12 cellular contexts compared by ENCODE assay signal in genomic region chr22:29314074-29314473, GRCh38. TPM values are rescaled to one million over a fixed set of nuclear protein-coding genes. Genes with fewer than 3 reads are reported as not detected.
A peak's percentile ranks its signal among the peaks of the same experiment; 100 is the strongest.
DNase-seq lines count a peak whose midpoint lies in the region; ATAC-seq and TF ChIP-seq lines count a peak whose summit lies in the region.
"Had no signal": no experiment of that assay in that cellular context is flagged by ENCODE, and none has a peak within 500 bp of the region (broad histone marks: within the 10 kb centered on the region; RNA-seq: fewer than 3 reads in every experiment).

No MANE protein-coding gene starts in this region.

- H3K56ac ChIP-seq in H9 (ENCODE audit: insufficient read length, low read depth, low read length), result no peak overlapping the region

- H4K8ac ChIP-seq in H9 (replicated peaks; ENCODE audit: insufficient read length, low read depth, low read length), result no peak overlapping the region

- H3K27ac Mint-ChIP-seq in H9, result no peak overlapping the region
- H3K27ac Mint-ChIP-seq in activated naive CD8-positive, alpha-beta T cell, result no peak overlapping the region
- no peak overlapping the region for H3K27ac Mint-ChIP-seq in nephron

- H3K4me1 Mint-ChIP-seq in H9, result peaks cover 12 to 22% of the 10 kb centered on the region in 2 experiments
- H3K4me1 Mint-ChIP-seq in activated naive CD8-positive, alpha-beta T cell (ENCODE audit: low read depth), result peaks cover 17% of the 10 kb centered on the region
- H3K4me1 Mint-ChIP-seq in nephron, result peaks cover 17% of the 10 kb centered on the region

- no peak overlapping the region for H3K4ac ChIP-seq in H9 (ENCODE audit: low read depth, low read length)

- no peak overlapping the region for H3K4me3 ChIP-seq in SK-N-SH (ENCODE audit: low read depth in 2 of 2, low read length in 1 of 2)
- H3K4me3 ChIP-seq in effector memory CD4-positive, alpha-beta T cell (ENCODE audit: insufficient read depth, low read depth, low read length, poor library complexity, severe bottlenecking), result no peak overlapping the region

- H3K79me1 ChIP-seq in H9 (ENCODE audit: insufficient read depth, low read depth, low read length, poor library complexity, severe bottlenecking), result no peaks in the 10 kb centered on the region

- H3K36me3 ChIP-seq in SK-N-SH (replicated peaks in 1 of 2; ENCODE audit: control insufficient read depth in 1 of 2, insufficient read depth in 2 of 2, low read length in 1 of 2), result peaks cover 6 to 7% of the 10 kb centered on the region in 2 experiments
- H3K36me3 ChIP-seq in effector memory CD4-positive, alpha-beta T cell (ENCODE audit: control insufficient read depth, insufficient read depth, low read length), result no peaks in the 10 kb centered on the region

- no peaks in the 10 kb centered on the region for H3F3A ChIP-seq in SK-N-SH (replicated peaks; ENCODE audit: insufficient read depth)

- no peak overlapping the region for H3K23ac ChIP-seq in H9 (ENCODE audit: insufficient read length, low read depth, low read length)

- H3K27ac ChIP-seq in H9 (ENCODE audit: insufficient read length, low read depth, low read length), result no peak overlapping the region
- H3K27ac ChIP-seq in SK-N-SH (ENCODE audit: low read depth in 2 of 2, low read length in 1 of 2), result no peak overlapping the region
- H3K27ac ChIP-seq in effector memory CD4-positive, alpha-beta T cell (ENCODE audit: insufficient read depth, low read length, poor library complexity, severe bottlenecking), result no peak overlapping the region
- H3K27ac ChIP-seq: RWPE1 had no signal

- H3K27me3 ChIP-seq in H9 (ENCODE audit: insufficient read depth, low read length) (peaks cover 33% of the 10 kb centered on the region), SK-N-SH (ENCODE audit: insufficient read depth) (peaks cover 21% of the 10 kb centered on the region)
- peaks cover 16% of the 10 kb centered on the region for H3K27me3 ChIP-seq in effector memory CD4-positive, alpha-beta T cell (replicated peaks; ENCODE audit: control insufficient read depth, insufficient read depth, low read length, poor library complexity, severe bottlenecking)

- peaks cover 4% of the 10 kb centered on the region for H3K23me2 ChIP-seq in H9 (ENCODE audit: insufficient read length, low read depth, low read length, poor library complexity, severe bottlenecking)

- no peak overlapping the region for H3K14ac ChIP-seq in H9 (ENCODE audit: insufficient read depth, low read length)

- CTCF ChIA-PET in SK-N-SH (lab: Yijun Ruan, JAX), result interaction anchor here (0.6 to 4.5 kb wide), 12 partner anchors 8 to 45 kb away, joined by 3 to 35 read pairs (median 4); no protein-coding TSS in a partner anchor

- TF ChIP-seq CTCF in H9 (conservative IDR thresholded peaks at IDR 0.05), result no peak
- no peak for TF ChIP-seq CTCF in nephron (IDR thresholded peaks at IDR 0.05; ENCODE audit: unreplicated experiment in 3 of 3)
- TF ChIP-seq CTCF in SK-N-SH (IDR thresholded peaks at IDR 0.05), result no peak

- H3K4me3 Mint-ChIP-seq in H9 (peak overlapping the region; percentile 56 to 68), nephron (peak overlapping the region; percentile 66 to 75 (median 74))
- peak overlapping the region; percentile 30 for H3K4me3 Mint-ChIP-seq in activated naive CD8-positive, alpha-beta T cell

- H3K9me3 Mint-ChIP-seq in H9 (peaks cover 5 to 17% of the 10 kb centered on the region in 2 experiments; a peak in 4 of 5 replicates), nephron (no peaks in the 10 kb centered on the region)
- no peaks in the 10 kb centered on the region for H3K9me3 Mint-ChIP-seq in activated naive CD8-positive, alpha-beta T cell (ENCODE audit: low read depth)

- POLR2A ChIA-PET in SK-N-SH (lab: Yijun Ruan, JAX), result interaction anchor here (1.0 kb wide), 1 partner anchor 46 kb away, joined by 3 read pairs; the partner anchor contains the start of gene EWSR1

- H3K4me1 ChIP-seq in H9 (ENCODE audit: insufficient read depth, low read length) (no peaks in the 10 kb centered on the region), SK-N-SH (ENCODE audit: control insufficient read depth in 1 of 2, insufficient read depth in 2 of 2, low read depth in 1 of 2, low read length in 1 of 2) (peaks cover 15 to 18% of the 10 kb centered on the region in 2 experiments; a peak in 3 of 4 replicates)
- H3K4me1 ChIP-seq in effector memory CD4-positive, alpha-beta T cell (ENCODE audit: control insufficient read depth, insufficient read depth, low read length, poor library complexity, severe bottlenecking), result peaks cover 28% of the 10 kb centered on the region

- H3K36me3 Mint-ChIP-seq in H9 (ENCODE audit: insufficient read depth in 1 of 3, low read depth in 3 of 3), result peaks cover 0 to 5% (median 2%) of the 10 kb centered on the region in 3 experiments; a peak in 3 of 7 replicates
- H3K36me3 Mint-ChIP-seq in activated naive CD8-positive, alpha-beta T cell, result no peaks in the 10 kb centered on the region
- H3K36me3 Mint-ChIP-seq in nephron (ENCODE audit: low read depth), result peaks cover 5% of the 10 kb centered on the region

- H3K9me3 ChIP-seq in H9 (ENCODE audit: control insufficient read depth, low read depth, low read length), result no peaks in the 10 kb centered on the region
- H3K9me3 ChIP-seq in SK-N-SH, result no peaks in the 10 kb centered on the region
- no peaks in the 10 kb centered on the region for H3K9me3 ChIP-seq in effector memory CD4-positive, alpha-beta T cell (ENCODE audit: control insufficient read depth, low read length)
- H3K9me3 ChIP-seq: A549 had no signal

- WGBS in H9 (ENCODE audit: extremely low coverage, insufficient read length, low lambda C conversion rate), result no CpG with 5 or more reads among the region's 15 CpGs
- WGBS in SK-N-SH (ENCODE audit: low lambda C conversion rate), result 35% methylated on average over 15 of the region's 15 CpGs

- TF ChIP-seq EP300 in SK-N-SH (IDR thresholded peaks at IDR 0.05; ENCODE audit: borderline replicate concordance in 1 of 2, low read depth in 1 of 2, low read length in 1 of 2), result no peak

- no peak overlapping the region for H2BK15ac ChIP-seq in H9 (ENCODE audit: low read depth, low read length)

- TF ChIP-seq RAD21 in SK-N-SH (IDR thresholded peaks at IDR 0.05; ENCODE audit: low read length), result no peak

- H4K20me1 ChIP-seq in H9 (ENCODE audit: control insufficient read depth, insufficient read depth, insufficient read length) (no peaks in the 10 kb centered on the region), SK-N-SH (ENCODE audit: insufficient read depth) (peaks cover 18% of the 10 kb centered on the region; the same call in 1 of the 2 replicates)

- no peak overlapping the region for H2BK5ac ChIP-seq in H9 (ENCODE audit: insufficient read length, low read length)

- no peak overlapping the region for H4K91ac ChIP-seq in H9 (ENCODE audit: insufficient read length, low read depth, low read length)

- peaks cover 57% of the 10 kb centered on the region for H3K27me3 Mint-ChIP-seq in H9 (ENCODE audit: low read depth)
- H3K27me3 Mint-ChIP-seq in activated naive CD8-positive, alpha-beta T cell, result peaks cover 23% of the 10 kb centered on the region
- H3K27me3 Mint-ChIP-seq in nephron (ENCODE audit: low read depth), result peaks cover 58% of the 10 kb centered on the region

- no peak overlapping the region for H3K18ac ChIP-seq in H9 (ENCODE audit: insufficient read length, low read depth, low read length)

- H3K4me2 ChIP-seq in H9 (ENCODE audit: insufficient read depth, insufficient read length, low read length) (no peak overlapping the region), SK-N-SH (no peak overlapping the region)

- no peak overlapping the region for H2BK120ac ChIP-seq in H9 (ENCODE audit: low read depth, low read length, poor library complexity, severe bottlenecking)

- H3K9me2 ChIP-seq in SK-N-SH, result no peaks in the 10 kb centered on the region

- no peak overlapping the region for H2AK5ac ChIP-seq in H9 (ENCODE audit: insufficient read length, low read length)

- H2BK12ac ChIP-seq in H9 (ENCODE audit: insufficient read length, low read depth, low read length), result no peak overlapping the region

- DNase-seq in DMS53 (lab: John Stamatoyannopoulos, UW), result peak; percentile 59
- DNase-seq in DMS53 treated with DMSO at 0.1 percent for 48 hours (lab: John Stamatoyannopoulos, UW; ENCODE audit: unreplicated experiment), result no peak
- no peak for DNase-seq in H9
- no peak for DNase-seq in SK-N-SH
- DNase-seq in effector memory CD4-positive, alpha-beta T cell, result no peak
- DNase-seq: cortex of kidney, hippocampal formation had no signal

- H3T11ph ChIP-seq in H9 (ENCODE audit: low read length), result no peak overlapping the region

- H2BK20ac ChIP-seq in H9 (ENCODE audit: low read depth, low read length, poor library complexity, severe bottlenecking), result no peak overlapping the region

- no peak for ATAC-seq in HG03565 (IDR thresholded peaks at IDR 0.05; ENCODE audit: unreplicated experiment)

- no peak overlapping the region for H4K5ac ChIP-seq in H9 (ENCODE audit: insufficient read length, low read depth, low read length)

- H3K9ac ChIP-seq in H9 (ENCODE audit: extremely low read depth, insufficient read length, low read length) (no peak overlapping the region), SK-N-SH (no peak overlapping the region)

- H2AFZ ChIP-seq in H9 (ENCODE audit: low read length) (no peak overlapping the region), SK-N-SH (ENCODE audit: low read depth) (no peak overlapping the region)

- H3K79me2 ChIP-seq in H9 (ENCODE audit: insufficient read depth, low read length), result no peaks in the 10 kb centered on the region
- peaks cover 10% of the 10 kb centered on the region; the same call in 1 of the 2 replicates for H3K79me2 ChIP-seq in SK-N-SH (ENCODE audit: insufficient read depth)

TF ChIP-seq in SK-N-SH, 30 proteins besides CTCF, POLR2A, EP300 and RAD21 (continues in another document):
- TF ChIP-seq YY1 (IDR thresholded peaks at IDR 0.05; ENCODE audit: low read depth), result no peak
- no peak for TF ChIP-seq NRF1 (IDR thresholded peaks at IDR 0.05; ENCODE audit: low read depth, low read length)
- no peak for TF ChIP-seq SIN3A (IDR thresholded peaks at IDR 0.05; ENCODE audit: borderline replicate concordance, low read depth, low read length)
- TF ChIP-seq RFX5 (IDR thresholded peaks at IDR 0.05; ENCODE audit: low read length), result no peak

RNA-seq across cellular contexts. Expression of gene RASL10A, which starts 1.4 kb away (rescaled TPM):
- total RNA-seq in H9 (2021), result 0.90 and 0.92 TPM in 2 replicates
- 0.18 and 0.36 TPM in 2 replicates for polyA plus RNA-seq in SK-N-SH (2012; rRNA removed)
- polyA plus RNA-seq in SK-N-SH (2012; cell fraction: cytosol; rRNA removed), result 0.04 TPM in 1 of 2 replicates, not detected in the other
- polyA plus RNA-seq in SK-N-SH (2012; cell fraction: nucleus; rRNA removed), result 2.7 and 4.2 TPM in 2 replicates

RNA-seq across cellular contexts. Expression of gene GAS2L1, which starts 7.6 kb away (rescaled TPM):
- 8.0 and 8.1 TPM in 2 replicates for total RNA-seq in H9 (2021)
- polyA plus RNA-seq in SK-N-SH (2012; rRNA removed), result 16.8 and 21.8 TPM in 2 replicates
- 9.2 and 14.9 TPM in 2 replicates for polyA plus RNA-seq in SK-N-SH (2012; cell fraction: cytosol; rRNA removed)
- polyA plus RNA-seq in SK-N-SH (2012; cell fraction: nucleus; rRNA removed), result 40.3 and 60.8 TPM in 2 replicates

RNA-seq across cellular contexts. Expression of gene EWSR1, which starts 46.0 kb away (rescaled TPM):
- total RNA-seq in H9 (2021), result 456 and 462 TPM in 2 replicates
- polyA plus RNA-seq in SK-N-SH (2012; rRNA removed), result 173 and 234 TPM in 2 replicates
- 103 and 111 TPM in 2 replicates for polyA plus RNA-seq in SK-N-SH (2012; cell fraction: cytosol; rRNA removed)
- polyA plus RNA-seq in SK-N-SH (2012; cell fraction: nucleus; rRNA removed), result 442 and 643 TPM in 2 replicates

RNA-seq across cellular contexts. Expression of gene RHBDD3, which starts 46.3 kb away (rescaled TPM):
- total RNA-seq in H9 (2021), result 92.9 and 99.7 TPM in 2 replicates
- 19.0 and 23.0 TPM in 2 replicates for polyA plus RNA-seq in SK-N-SH (2012; rRNA removed)
- 7.0 and 12.1 TPM in 2 replicates for polyA plus RNA-seq in SK-N-SH (2012; cell fraction: cytosol; rRNA removed)
- 47.6 and 71.1 TPM in 2 replicates for polyA plus RNA-seq in SK-N-SH (2012; cell fraction: nucleus; rRNA removed)
